20 cellular contexts compared by ENCODE assay signal in the genomic region with DNA sequence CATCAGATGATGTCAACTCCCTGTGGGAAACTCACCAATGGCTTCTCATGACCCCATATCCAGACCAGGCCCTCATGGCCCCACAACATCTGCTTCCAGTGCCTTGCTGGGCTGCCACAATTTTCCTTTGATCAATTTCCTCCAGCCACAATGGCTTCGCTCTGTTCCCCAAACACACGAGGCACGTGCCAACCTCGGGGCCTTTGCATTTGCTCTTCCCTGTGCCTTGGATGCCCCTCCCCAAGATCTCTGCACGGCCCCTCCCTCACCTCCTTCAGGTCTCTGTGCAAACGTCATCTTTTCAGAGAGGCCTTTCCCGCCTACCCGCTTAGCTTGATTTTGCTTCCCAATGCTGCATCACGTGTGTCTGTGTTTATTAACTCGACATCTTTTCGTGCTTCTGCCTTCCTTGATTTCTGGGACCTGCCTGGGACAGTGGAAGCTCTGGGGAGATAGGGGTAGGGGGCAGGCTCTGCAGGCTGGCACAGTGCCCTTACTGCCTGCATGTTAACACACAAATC. TPM values are rescaled to one million over a fixed set of nuclear protein-coding genes. Genes with fewer than 3 reads are reported as not detected.
DNase-seq lines count a peak whose midpoint lies in the region; ATAC-seq and TF ChIP-seq lines count a peak whose summit lies in the region.
"Had no signal": no experiment of that assay in that cellular context is flagged by ENCODE, and none has a peak within 500 bp of the region (broad histone marks: within the 10 kb centered on the region; RNA-seq: fewer than 3 reads in every experiment).

No MANE protein-coding gene starts in this region.

- CTCF ChIA-PET in HEK293 (lab: Yijun Ruan, JAX) = interaction anchor here (0.6 to 1.1 kb wide), 3 partner anchors 17 to 69 kb away, joined by 3 to 5 read pairs (median 4); no protein-coding TSS in a partner anchor

- H2AFZ ChIP-seq in neural progenitor cell (replicated peaks) (no peak overlapping the region), smooth muscle cell (ENCODE audit: low read depth) (no peak overlapping the region)

- TF ChIP-seq CTCF in HEK293 (tag by site-specific recombination; IDR thresholded peaks at IDR 0.05) (no peak), dorsolateral prefrontal cortex (IDR thresholded peaks at IDR 0.05 in 54 of 56, conservative IDR thresholded peaks at IDR 0.05 in 2 of 56; ENCODE audit: low read depth in 1 of 56, partially characterized antibody in 56 of 56) (no peak), neural progenitor cell (IDR thresholded peaks at IDR 0.05) (no peak), smooth muscle cell (IDR thresholded peaks at IDR 0.05; ENCODE audit: borderline replicate concordance, insufficient read depth, poor library complexity, severe bottlenecking) (no peak)

- H4K20me1 ChIP-seq in neural progenitor cell (ENCODE audit: low read depth) (peaks cover 42% of the 10 kb centered on the region), smooth muscle cell (ENCODE audit: low read depth) (peaks cover 82% of the 10 kb centered on the region)

- H3K4me1 Mint-ChIP-seq in CD4-positive, CD25-positive, alpha-beta regulatory T cell = peaks cover 0 to 37% (median 10%) of the 10 kb centered on the region in 4 donors
- peaks cover 14% of the 10 kb centered on the region for H3K4me1 Mint-ChIP-seq in neural progenitor cell
- H3K4me1 Mint-ChIP-seq: mesothelial cell of epicardium had no signal

- H3K4me3 ChIP-seq in CD4-positive, CD25-positive, alpha-beta regulatory T cell (ENCODE audit: low read depth, low read length) = no peak overlapping the region
- H3K4me3 ChIP-seq in HEK293 (ENCODE audit: low read depth, low read length) = no peak overlapping the region
- no peak overlapping the region for H3K4me3 ChIP-seq in dorsolateral prefrontal cortex
- H3K4me3 ChIP-seq in neural progenitor cell = no peak overlapping the region
- no peak overlapping the region for H3K4me3 ChIP-seq in smooth muscle cell
- H3K4me3 ChIP-seq in right cardiac atrium (ENCODE audit: low read length) = no peak overlapping the region
- H3K4me3 ChIP-seq: stomach had no signal

- H3F3A ChIP-seq in neural progenitor cell (ENCODE audit: low read depth) (no peaks in the 10 kb centered on the region), smooth muscle cell (ENCODE audit: low read depth) (peaks cover 9% of the 10 kb centered on the region)

- POLR2A ChIA-PET in HEK293 (lab: Yijun Ruan, JAX) = interaction anchor here (1.5 to 2.1 kb wide), 2 partner anchors 13 to 25 kb away, joined by 4 to 8 read pairs; a partner anchor contains a TSS

- 91% methylated on average over 11 of the region's 11 CpGs for WGBS in smooth muscle cell (ENCODE audit: low lambda C conversion rate)
- 83% methylated on average over 11 of the region's 11 CpGs for WGBS in right cardiac atrium

- H3K9me3 ChIP-seq in CD4-positive, CD25-positive, alpha-beta regulatory T cell (ENCODE audit: control insufficient read depth in 2 of 2, low read length in 2 of 2) = no peaks in the 10 kb centered on the region
- no peaks in the 10 kb centered on the region for H3K9me3 ChIP-seq in HEK293 (ENCODE audit: control insufficient read depth, insufficient read depth, low read depth, low read length)
- H3K9me3 ChIP-seq in neural progenitor cell (ENCODE audit: low read depth) = no peaks in the 10 kb centered on the region
- no peaks in the 10 kb centered on the region for H3K9me3 ChIP-seq in smooth muscle cell (replicated peaks; ENCODE audit: low read depth)
- no peaks in the 10 kb centered on the region for H3K9me3 ChIP-seq in right cardiac atrium (ENCODE audit: control insufficient read depth, low read length)
- H3K9me3 ChIP-seq: stomach had no signal

- intact Hi-C loops in dorsolateral prefrontal cortex (cut with DNase I) (no loop called here), right cardiac atrium (cut with DNase I) (no loop called here), cardiac septum (cut with DNase I) (no loop called here)

- H3K27me3 ChIP-seq in CD4-positive, CD25-positive, alpha-beta regulatory T cell (ENCODE audit: control insufficient read depth, insufficient read depth, low read length) = no peaks in the 10 kb centered on the region
- H3K27me3 ChIP-seq in dorsolateral prefrontal cortex (no peaks in the 10 kb centered on the region), neural progenitor cell (no peaks in the 10 kb centered on the region), smooth muscle cell (ENCODE audit: low read depth) (no peaks in the 10 kb centered on the region), right cardiac atrium (ENCODE audit: control insufficient read depth, insufficient read depth) (no peaks in the 10 kb centered on the region)
- H3K27me3 ChIP-seq: stomach had no signal

- no peak for DNase-seq in CD4-positive, CD25-positive, alpha-beta regulatory T cell
- DNase-seq in dorsolateral prefrontal cortex = no peak
- no peak for DNase-seq in neural progenitor cell (ENCODE audit: low spot score)
- no peak for DNase-seq in smooth muscle cell (lab: John Stamatoyannopoulos, UW; ENCODE audit: unreplicated experiment)
- no peak for DNase-seq in right cardiac atrium
- no peak for DNase-seq in cardiac septum (ENCODE audit: low spot score)
- DNase-seq: amniotic stem cell; effector memory CD4-positive, alpha-beta T cell; KBM-7; kidney glomerular epithelial cell; MV-4-11; NCI-H187 treated with DMSO at 0.1 percent for 48 hours; NCI-H510A; SHP77; stomach; T-helper 2 cell had no signal

- H3K36me3 Mint-ChIP-seq in CD4-positive, CD25-positive, alpha-beta regulatory T cell = peaks cover 27% of the 10 kb centered on the region
- H3K36me3 Mint-ChIP-seq in neural progenitor cell = peaks cover 29% of the 10 kb centered on the region

- peak overlapping the region; percentile 66 to 88 (median 69) for H3K27ac Mint-ChIP-seq in CD4-positive, CD25-positive, alpha-beta regulatory T cell
- peak overlapping the region; percentile 22 for H3K27ac Mint-ChIP-seq in neural progenitor cell
- H3K27ac Mint-ChIP-seq: mesothelial cell of epicardium had no signal

- H3K4me2 ChIP-seq in neural progenitor cell = no peak overlapping the region
- H3K4me2 ChIP-seq in smooth muscle cell = no peak overlapping the region

- H3K9ac ChIP-seq in neural progenitor cell = no peak overlapping the region
- no peak overlapping the region for H3K9ac ChIP-seq in smooth muscle cell (ENCODE audit: low read depth)

- no peaks in the 10 kb centered on the region for H3K9me3 Mint-ChIP-seq in CD4-positive, CD25-positive, alpha-beta regulatory T cell
- no peaks in the 10 kb centered on the region for H3K9me3 Mint-ChIP-seq in neural progenitor cell
- H3K9me3 Mint-ChIP-seq: mesothelial cell of epicardium had no signal

- peaks cover 52% of the 10 kb centered on the region for H3K36me3 ChIP-seq in CD4-positive, CD25-positive, alpha-beta regulatory T cell (ENCODE audit: control insufficient read depth, insufficient read depth, low read length)
- H3K36me3 ChIP-seq in HEK293 (ENCODE audit: control insufficient read depth in 2 of 2, insufficient read depth in 1 of 2, low read length in 2 of 2) = peaks cover 9 to 67% of the 10 kb centered on the region in 2 experiments; a peak in 2 of 3 replicates
- H3K36me3 ChIP-seq in neural progenitor cell = no peaks in the 10 kb centered on the region
- no peaks in the 10 kb centered on the region for H3K36me3 ChIP-seq in smooth muscle cell (ENCODE audit: low read depth)

- H3K27me3 Mint-ChIP-seq in CD4-positive, CD25-positive, alpha-beta regulatory T cell = peaks cover 4% of the 10 kb centered on the region
- peaks cover 10% of the 10 kb centered on the region for H3K27me3 Mint-ChIP-seq in neural progenitor cell (ENCODE audit: insufficient read depth, low read depth)

- no peak overlapping the region for H3K27ac ChIP-seq in CD4-positive, CD25-positive, alpha-beta regulatory T cell (ENCODE audit: insufficient read depth, low read length, poor library complexity, severe bottlenecking)
- H3K27ac ChIP-seq in HEK293 (ENCODE audit: extremely low read depth, low read depth, low read length) (no peak overlapping the region), dorsolateral prefrontal cortex (peak overlapping the region in 56 of 59 donors; percentile 29 to 96 (median 91)), neural progenitor cell (no peak overlapping the region), smooth muscle cell (ENCODE audit: low read depth) (no peak overlapping the region), right cardiac atrium (ENCODE audit: low read length) (no peak overlapping the region)
- H3K27ac ChIP-seq: stomach had no signal

- peaks cover 3% of the 10 kb centered on the region for H3K4me1 ChIP-seq in CD4-positive, CD25-positive, alpha-beta regulatory T cell (ENCODE audit: control insufficient read depth, insufficient read depth, low read length, poor library complexity, severe bottlenecking)
- H3K4me1 ChIP-seq in HEK293 (ENCODE audit: control insufficient read depth, insufficient read depth, low read length) = no peaks in the 10 kb centered on the region
- no peaks in the 10 kb centered on the region for H3K4me1 ChIP-seq in neural progenitor cell
- no peaks in the 10 kb centered on the region for H3K4me1 ChIP-seq in smooth muscle cell (ENCODE audit: low read depth)
- H3K4me1 ChIP-seq in right cardiac atrium (ENCODE audit: control insufficient read depth, insufficient read depth, low read length) = peaks cover 10% of the 10 kb centered on the region

- no peak overlapping the region for H3K4me3 Mint-ChIP-seq in CD4-positive, CD25-positive, alpha-beta regulatory T cell
- H3K4me3 Mint-ChIP-seq in neural progenitor cell = no peak overlapping the region
- H3K4me3 Mint-ChIP-seq: mesothelial cell of epicardium had no signal

- peaks cover 7% of the 10 kb centered on the region for H3K79me2 ChIP-seq in neural progenitor cell (ENCODE audit: low read depth)
- peaks cover 81% of the 10 kb centered on the region for H3K79me2 ChIP-seq in smooth muscle cell (ENCODE audit: low read depth)

- ATAC-seq in CD4-positive, CD25-positive, alpha-beta regulatory T cell (ENCODE audit: low read depth in 2 of 2) = no peak
- ATAC-seq in GM18520 (IDR thresholded peaks at IDR 0.05; ENCODE audit: unreplicated experiment) = no peak
- ATAC-seq in right cardiac atrium = no peak
- ATAC-seq: sciatic nerve had no signal

RNA-seq across cellular contexts. Expression of a gene that starts 13.1 kb away (rescaled TPM):
- total RNA-seq in CD4-positive, CD25-positive, alpha-beta regulatory T cell = 26.4 TPM
- 10 to 100 TPM; 16.8 to 18.3 (median 17.8) TPM for polyA plus RNA-seq in CD4-positive, CD25-positive, alpha-beta regulatory T cell
- total RNA-seq in dorsolateral prefrontal cortex (10 to 100 TPM; 14.7 to 51.9 (median 24.0) TPM), neural progenitor cell (ENCODE audit: low replicate concordance) (9.5 and 21.6 TPM in 2 replicates), smooth muscle cell (36.6 and 45.8 TPM in 2 replicates), right cardiac atrium (10 to 100 TPM; 19.3 to 25.2 (median 21.6) TPM), cardiac septum (15.2 TPM)
- polyA plus RNA-seq in smooth muscle cell (47.4 and 64.3 TPM in 2 replicates), right cardiac atrium (26.8 TPM)

RNA-seq across cellular contexts. Expression of a gene that starts 27.4 kb away (rescaled TPM):
- 124 TPM for total RNA-seq in CD4-positive, CD25-positive, alpha-beta regulatory T cell
- 100 to 1,000 TPM; 115 to 130 (median 127) TPM for polyA plus RNA-seq in CD4-positive, CD25-positive, alpha-beta regulatory T cell
- total RNA-seq in dorsolateral prefrontal cortex = 100 to 1,000 TPM in 113 of 120 experiments, 10 to 100 TPM in 7; 81.1 to 180 (median 135) TPM
- total RNA-seq in neural progenitor cell (ENCODE audit: low replicate concordance) = 121 and 143 TPM in 2 replicates
- total RNA-seq in smooth muscle cell = 94.1 and 94.8 TPM in 2 replicates
- polyA plus RNA-seq in smooth muscle cell = 128 and 141 TPM in 2 replicates
- 100 to 1,000 TPM in 1 of 4 donors, 10 to 100 TPM in 3; 86.8 to 120 (median 91.9) TPM for total RNA-seq in right cardiac atrium
- polyA plus RNA-seq in right cardiac atrium = 86.0 TPM
- total RNA-seq in cardiac septum = 70.3 TPM

RNA-seq across cellular contexts. Expression of a gene that starts 50.2 kb away (rescaled TPM):
- 17.3 TPM for total RNA-seq in CD4-positive, CD25-positive, alpha-beta regulatory T cell
- 10 to 100 TPM; 12.3 to 12.9 (median 12.6) TPM for polyA plus RNA-seq in CD4-positive, CD25-positive, alpha-beta regulatory T cell
- total RNA-seq in dorsolateral prefrontal cortex (100 to 1,000 TPM in 1 of 120 experiments, 10 to 100 TPM in 119; 14.0 to 106 (median 35.0) TPM), neural progenitor cell (ENCODE audit: low replicate concordance) (1.8 and 2.9 TPM in 2 replicates), smooth muscle cell (32.0 and 38.0 TPM in 2 replicates), right cardiac atrium (10 to 100 TPM; 46.2 to 92.4 (median 64.3) TPM), cardiac septum (33.2 TPM)
- polyA plus RNA-seq in smooth muscle cell (112 and 117 TPM in 2 replicates), right cardiac atrium (16.4 TPM)

Comparison
In these comparisons a context has a peak if more than half of its experiments do, and no peak if none do; other contexts are left out.
1. H3K27ac ChIP-seq: peak in dorsolateral prefrontal cortex (56 of 59); none in CD4-positive, CD25-positive, alpha-beta regulatory T cell (single experiment), HEK293 (single experiment), neural progenitor cell (single experiment), smooth muscle cell (single experiment) and right cardiac atrium (single experiment).